ENCODE assay signal across 9 cellular contexts in genomic region chr10:72173635-72174296, GRCh38. TPM values are rescaled to one million over a fixed set of nuclear protein-coding genes. Genes with fewer than 3 reads are reported as not detected.
DNase-seq lines count a peak whose midpoint lies in the region; ATAC-seq lines count a peak whose summit lies in the region.
"Had no signal": no experiment of that assay in that cellular context is flagged by ENCODE, and none has a peak within 500 bp of the region (broad histone marks: within the 10 kb centered on the region; RNA-seq: fewer than 3 reads in every experiment).

No MANE protein-coding gene starts in this region.

- H3K36me3 Mint-ChIP-seq in activated CD4-positive, alpha-beta T cell treated with anti-CD3 and anti-CD28 coated beads, Interleukin-2, amount 10 ng/mL, durations not matched to agents 24 days and 14 days (ENCODE audit: low read depth): peaks cover 19% of the 10 kb centered on the region
- H3K36me3 Mint-ChIP-seq in activated CD4-positive, alpha-beta memory T cell treated with anti-CD3 and anti-CD28 coated beads for 36 hours: peaks cover 9% of the 10 kb centered on the region

- POLR2A ChIA-PET in activated CD4-positive, alpha-beta memory T cell treated with anti-CD3 and anti-CD28 coated beads for 36 hours (lab: Charles Lee): no interaction called here

- H3K27me3 Mint-ChIP-seq in activated CD4-positive, alpha-beta T cell treated with anti-CD3 and anti-CD28 coated beads, Interleukin-2, amount 10 ng/mL, durations not matched to agents 24 days and 14 days: no peaks in the 10 kb centered on the region
- no peaks in the 10 kb centered on the region for H3K27me3 Mint-ChIP-seq in activated CD4-positive, alpha-beta memory T cell treated with anti-CD3 and anti-CD28 coated beads for 36 hours
- H3K27me3 Mint-ChIP-seq: activated CD4-positive, alpha-beta T cell treated with anti-CD3 and anti-CD28 coated beads, Interleukin-2, amount 10 ng/mL, durations not matched to agents 7 days and 5 days had no signal

- peak overlapping the region; percentile 25 for H3K27ac Mint-ChIP-seq in activated CD4-positive, alpha-beta T cell treated with anti-CD3 and anti-CD28 coated beads, Interleukin-2, amount 10 ng/mL, durations not matched to agents 24 days and 14 days
- no peak overlapping the region for H3K27ac Mint-ChIP-seq in activated CD4-positive, alpha-beta memory T cell treated with anti-CD3 and anti-CD28 coated beads for 36 hours
- H3K27ac Mint-ChIP-seq: activated CD4-positive, alpha-beta T cell treated with anti-CD3 and anti-CD28 coated beads, Interleukin-2, amount 10 ng/mL, durations not matched to agents 7 days and 5 days had no signal

- H3K4me3 Mint-ChIP-seq in activated CD4-positive, alpha-beta T cell treated with anti-CD3 and anti-CD28 coated beads, Interleukin-2, amount 10 ng/mL, durations not matched to agents 24 days and 14 days: no peak overlapping the region
- no peak overlapping the region for H3K4me3 Mint-ChIP-seq in activated CD4-positive, alpha-beta memory T cell treated with anti-CD3 and anti-CD28 coated beads for 36 hours
- H3K4me3 Mint-ChIP-seq: activated CD4-positive, alpha-beta T cell treated with anti-CD3 and anti-CD28 coated beads, Interleukin-2, amount 10 ng/mL, durations not matched to agents 7 days and 5 days had no signal

- CTCF ChIA-PET in activated CD4-positive, alpha-beta memory T cell treated with anti-CD3 and anti-CD28 coated beads for 36 hours (lab: Charles Lee): interaction anchor here (0.5 to 1.9 kb wide), 3 partner anchors 46 to 163 kb away, joined by 4 to 5 read pairs (median 4); no protein-coding TSS in a partner anchor

- peak; percentile 58 for ATAC-seq in HG03342 (IDR thresholded peaks at IDR 0.05; ENCODE audit: unreplicated experiment)
- no peak for ATAC-seq in HG02678 (IDR thresholded peaks at IDR 0.05; ENCODE audit: unreplicated experiment)

- intact Hi-C loops in activated CD4-positive, alpha-beta T cell treated with anti-CD3 and anti-CD28 coated beads, Interleukin-2, amount 10 ng/mL, durations not matched to agents 24 days and 14 days (cut with micrococcal nuclease): no loop called here
- intact Hi-C loops in activated CD4-positive, alpha-beta memory T cell treated with anti-CD3 and anti-CD28 coated beads for 36 hours (cut with micrococcal nuclease): no loop called here

- no peak for DNase-seq in activated CD4-positive, alpha-beta T cell treated with anti-CD3 and anti-CD28 coated beads, Interleukin-2, amount 10 ng/mL, durations not matched to agents 24 days and 14 days
- DNase-seq in activated CD4-positive, alpha-beta T cell treated with anti-CD3 and anti-CD28 coated beads for 48 hours: no peak
- DNase-seq in activated CD4-positive, alpha-beta memory T cell treated with anti-CD3 and anti-CD28 coated beads for 36 hours: peak; percentile 23
- DNase-seq in smooth muscle cell of the brain vasculature (ENCODE audit: low read depth, low spot score): peak; percentile 28
- no peak for DNase-seq in 8988T
- no peak for DNase-seq in activated CD8-positive, alpha-beta memory T cell treated with anti-CD3 and anti-CD28 coated beads, Interleukin-2, amount 50 U/mL, for 48 hours
- DNase-seq: activated CD4-positive, alpha-beta T cell treated with anti-CD3 and anti-CD28 coated beads, Interleukin-2, amount 10 ng/mL, durations not matched to agents 7 days and 5 days had no signal

- peaks cover 13% of the 10 kb centered on the region for H3K4me1 Mint-ChIP-seq in activated CD4-positive, alpha-beta T cell treated with anti-CD3 and anti-CD28 coated beads, Interleukin-2, amount 10 ng/mL, durations not matched to agents 24 days and 14 days
- H3K4me1 Mint-ChIP-seq in activated CD4-positive, alpha-beta memory T cell treated with anti-CD3 and anti-CD28 coated beads for 36 hours (ENCODE audit: low read depth): peaks cover 10% of the 10 kb centered on the region

- H3K9me3 Mint-ChIP-seq in activated CD4-positive, alpha-beta T cell treated with anti-CD3 and anti-CD28 coated beads, Interleukin-2, amount 10 ng/mL, durations not matched to agents 24 days and 14 days: no peaks in the 10 kb centered on the region
- H3K9me3 Mint-ChIP-seq in activated CD4-positive, alpha-beta memory T cell treated with anti-CD3 and anti-CD28 coated beads for 36 hours: no peaks in the 10 kb centered on the region
- H3K9me3 Mint-ChIP-seq: activated CD4-positive, alpha-beta T cell treated with anti-CD3 and anti-CD28 coated beads, Interleukin-2, amount 10 ng/mL, durations not matched to agents 7 days and 5 days had no signal

RNA-seq across cellular contexts. Expression of gene ANAPC16, which starts 42.0 kb away (rescaled TPM):
- 73.2 and 74.3 TPM in 2 replicates for total RNA-seq in activated CD4-positive, alpha-beta T cell treated with anti-CD3 and anti-CD28 coated beads, Interleukin-2, amount 10 ng/mL, durations not matched to agents 24 days and 14 days
- 100 to 1,000 TPM; 119 to 122 TPM for total RNA-seq in activated CD4-positive, alpha-beta memory T cell treated with anti-CD3 and anti-CD28 coated beads for 36 hours

RNA-seq across cellular contexts. Expression of gene ASCC1, which starts 42.3 kb away (rescaled TPM):
- total RNA-seq in activated CD4-positive, alpha-beta T cell treated with anti-CD3 and anti-CD28 coated beads, Interleukin-2, amount 10 ng/mL, durations not matched to agents 24 days and 14 days: 33.6 and 34.1 TPM in 2 replicates
- 10 to 100 TPM; 50.9 to 52.5 TPM for total RNA-seq in activated CD4-positive, alpha-beta memory T cell treated with anti-CD3 and anti-CD28 coated beads for 36 hours

Comparison
In these comparisons a context has a peak if more than half of its experiments do, and no peak if none do; other contexts are left out.
1. DNase-seq: peak in activated CD4-positive, alpha-beta memory T cell treated with anti-CD3 and anti-CD28 coated beads for 36 hours (single experiment) and smooth muscle cell of the brain vasculature (single experiment); none in activated CD4-positive, alpha-beta T cell treated with anti-CD3 and anti-CD28 coated beads, Interleukin-2, amount 10 ng/mL, durations not matched to agents 24 days and 14 days (single experiment), activated CD4-positive, alpha-beta T cell treated with anti-CD3 and anti-CD28 coated beads for 48 hours (single experiment), 8988T (single experiment) and activated CD8-positive, alpha-beta memory T cell treated with anti-CD3 and anti-CD28 coated beads, Interleukin-2, amount 50 U/mL, for 48 hours (single experiment).